Comparison of ENCODE assay signal across 22 cellular contexts in the genomic region with DNA sequence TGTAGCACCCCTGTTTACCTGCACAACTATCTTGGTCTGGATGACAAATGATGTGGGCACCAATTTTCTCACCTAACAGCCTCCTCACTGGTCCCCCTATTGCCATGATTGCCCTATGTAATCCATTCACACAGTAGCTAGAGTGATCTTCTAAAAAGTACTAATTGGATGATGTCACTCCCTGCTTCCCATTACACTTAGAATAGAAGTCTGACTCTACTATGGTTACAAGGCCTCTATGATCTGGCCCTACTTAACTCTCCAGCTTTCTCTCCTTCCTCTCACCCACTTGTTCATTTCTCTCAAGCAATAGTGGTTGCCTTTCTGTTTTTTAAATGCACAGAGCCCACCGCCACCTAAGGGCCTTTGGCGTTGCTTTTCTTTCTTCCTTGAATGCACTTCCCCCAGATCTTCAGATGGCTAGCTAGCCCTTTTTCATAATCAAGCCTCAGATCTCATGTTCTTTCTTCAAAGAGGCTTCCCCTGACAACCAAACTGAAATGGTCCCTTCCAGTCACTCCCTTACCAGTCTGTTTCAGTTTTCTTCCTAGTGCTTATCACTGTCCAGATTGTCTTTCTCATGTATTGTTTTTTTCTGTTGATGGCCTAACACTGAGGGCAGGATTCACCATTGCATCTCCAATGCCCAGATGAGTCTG. TPM values are rescaled to one million over a fixed set of nuclear protein-coding genes. Genes with fewer than 3 reads are reported as not detected.
DNase-seq lines count a peak whose midpoint lies in the region; ATAC-seq and TF ChIP-seq lines count a peak whose summit lies in the region.
"Had no signal": no experiment of that assay in that cellular context is flagged by ENCODE, and none has a peak within 500 bp of the region (broad histone marks: within the 10 kb centered on the region; RNA-seq: fewer than 3 reads in every experiment).

No MANE protein-coding gene starts in this region.

- H3K9me3 ChIP-seq in BLaER1 treated with 17β-estradiol and CSF1 and Interleukin-3, amounts not matched to agents 10 nM and 100 nM (replicated peaks in 1 of 11), result no peaks in the 10 kb centered on the region
- H3K9me3 ChIP-seq: HAP-1 had no signal

- H3K4me1 Mint-ChIP-seq in activated CD8-positive, alpha-beta T cell treated with anti-CD3 and anti-CD28 coated beads, Interleukin-2, amount 10 ng/mL, durations not matched to agents 7 days and 5 days (ENCODE audit: low read depth), result peaks cover 39% of the 10 kb centered on the region
- peaks cover 37% of the 10 kb centered on the region for H3K4me1 Mint-ChIP-seq in activated CD8-positive, alpha-beta T cell treated with anti-CD3 and anti-CD28 coated beads for 36 hours (ENCODE audit: low read depth)
- H3K4me1 Mint-ChIP-seq in activated T-helper 2 cell treated with anti-CD3 and anti-CD28 coated beads, Interferon-gamma antibody, Interleukin-2, Interleukin-4, amounts not matched to agents 10 μg/mL and 5 μg/mL and 100 μg/mL, durations not matched to agents 14 hours and 24 hours and 36 hours (ENCODE audit: low read depth), result peaks cover 15% of the 10 kb centered on the region
- H3K4me1 Mint-ChIP-seq in T-helper 2 cell treated with Interferon-gamma antibody and Interleukin-4, amounts not matched to agents 5 μg/mL and 100 μg/mL, for 36 hours (ENCODE audit: low read depth), result peaks cover 17% of the 10 kb centered on the region

- no peaks in the 10 kb centered on the region for H3K27me3 Mint-ChIP-seq in activated CD8-positive, alpha-beta T cell treated with anti-CD3 and anti-CD28 coated beads, Interleukin-2, amount 10 ng/mL, durations not matched to agents 7 days and 5 days (ENCODE audit: low read depth)
- H3K27me3 Mint-ChIP-seq in activated CD8-positive, alpha-beta T cell treated with anti-CD3 and anti-CD28 coated beads for 36 hours, result no peaks in the 10 kb centered on the region
- peaks cover 4% of the 10 kb centered on the region for H3K27me3 Mint-ChIP-seq in activated T-helper 2 cell treated with anti-CD3 and anti-CD28 coated beads, Interferon-gamma antibody, Interleukin-2, Interleukin-4, amounts not matched to agents 10 μg/mL and 5 μg/mL and 100 μg/mL, durations not matched to agents 14 hours and 24 hours and 36 hours (ENCODE audit: low read depth)
- H3K27me3 Mint-ChIP-seq in T-helper 2 cell treated with Interferon-gamma antibody and Interleukin-4, amounts not matched to agents 5 μg/mL and 100 μg/mL, for 36 hours (ENCODE audit: low read depth), result peaks cover 3% of the 10 kb centered on the region
- H3K27me3 Mint-ChIP-seq: CD4-positive, alpha-beta T cell had no signal

- H3K36me3 ChIP-seq in BLaER1 treated with 17β-estradiol and CSF1 and Interleukin-3, amounts not matched to agents 10 nM and 100 nM, result no peaks in the 10 kb centered on the region
- H3K36me3 ChIP-seq: HAP-1 had no signal

- CTCF ChIA-PET in activated CD8-positive, alpha-beta T cell treated with anti-CD3 and anti-CD28 coated beads, Interleukin-2, amount 10 ng/mL, durations not matched to agents 7 days and 5 days (lab: Charles Lee), result interaction anchor here (1.5 to 5.6 kb wide), 4 partner anchors 8 to 62 kb away, joined by 4 to 52 read pairs (median 10); no protein-coding TSS in a partner anchor
- CTCF ChIA-PET in activated CD8-positive, alpha-beta T cell treated with anti-CD3 and anti-CD28 coated beads for 36 hours (lab: Charles Lee), result interaction anchor here (1.0 to 4.9 kb wide), 5 partner anchors 9 to 61 kb away, joined by 4 to 41 read pairs (median 8); no protein-coding TSS in a partner anchor

- H3K4me2 ChIP-seq in BLaER1 treated with 17β-estradiol and CSF1 and Interleukin-3, amounts not matched to agents 10 nM and 100 nM, result peak overlapping the region in 9 of 11 experiments; percentile 12 to 86 (median 76); a peak in 16 of 22 replicates

- no peak overlapping the region for H3K9ac ChIP-seq in BLaER1 treated with 17β-estradiol and CSF1 and Interleukin-3, amounts not matched to agents 10 nM and 100 nM

- peaks cover 26 to 72% (median 70%) of the 10 kb centered on the region in 10 experiments for H3K4me1 ChIP-seq in BLaER1 treated with 17β-estradiol and CSF1 and Interleukin-3, amounts not matched to agents 10 nM and 100 nM
- H3K4me1 ChIP-seq: HAP-1 had no signal

- POLR2A ChIA-PET in activated CD8-positive, alpha-beta T cell treated with anti-CD3 and anti-CD28 coated beads, Interleukin-2, amount 10 ng/mL, durations not matched to agents 7 days and 5 days (lab: Charles Lee), result no interaction called here
- POLR2A ChIA-PET in activated CD8-positive, alpha-beta T cell treated with anti-CD3 and anti-CD28 coated beads for 36 hours (lab: Charles Lee), result interaction anchor here (0.9 to 1.2 kb wide), 3 partner anchors 20 to 65 kb away, joined by 3 to 4 read pairs (median 3); no protein-coding TSS in a partner anchor

- no peak overlapping the region for H3K4me3 ChIP-seq in BLaER1 treated with 17β-estradiol and CSF1 and Interleukin-3, amounts not matched to agents 10 nM and 100 nM
- H3K4me3 ChIP-seq: HAP-1 had no signal

- H3K9me3 Mint-ChIP-seq in activated CD8-positive, alpha-beta T cell treated with anti-CD3 and anti-CD28 coated beads, Interleukin-2, amount 10 ng/mL, durations not matched to agents 7 days and 5 days (ENCODE audit: insufficient read depth), result no peaks in the 10 kb centered on the region
- no peaks in the 10 kb centered on the region for H3K9me3 Mint-ChIP-seq in activated CD8-positive, alpha-beta T cell treated with anti-CD3 and anti-CD28 coated beads for 36 hours
- no peaks in the 10 kb centered on the region for H3K9me3 Mint-ChIP-seq in activated T-helper 2 cell treated with anti-CD3 and anti-CD28 coated beads, Interferon-gamma antibody, Interleukin-2, Interleukin-4, amounts not matched to agents 10 μg/mL and 5 μg/mL and 100 μg/mL, durations not matched to agents 14 hours and 24 hours and 36 hours
- H3K9me3 Mint-ChIP-seq in T-helper 2 cell treated with Interferon-gamma antibody and Interleukin-4, amounts not matched to agents 5 μg/mL and 100 μg/mL, for 36 hours, result no peaks in the 10 kb centered on the region
- H3K9me3 Mint-ChIP-seq: CD4-positive, alpha-beta T cell had no signal

- no peak for ATAC-seq in activated CD8-positive, alpha-beta T cell treated with anti-CD3 and anti-CD28 coated beads, Interleukin-2, amount 10 ng/mL, durations not matched to agents 7 days and 5 days
- no peak for ATAC-seq in activated CD8-positive, alpha-beta T cell treated with anti-CD3 and anti-CD28 coated beads for 36 hours
- no peak for ATAC-seq in HG03378 (IDR thresholded peaks at IDR 0.05; ENCODE audit: unreplicated experiment)
- ATAC-seq: Panc1 had no signal

- peaks cover 0 to 8% (median 0%) of the 10 kb centered on the region in 11 experiments; a peak in 2 of 22 replicates for H4K20me1 ChIP-seq in BLaER1 treated with 17β-estradiol and CSF1 and Interleukin-3, amounts not matched to agents 10 nM and 100 nM

- no peak for DNase-seq in activated CD8-positive, alpha-beta T cell treated with anti-CD3 and anti-CD28 coated beads, Interleukin-2, amount 10 ng/mL, durations not matched to agents 7 days and 5 days
- DNase-seq in activated CD8-positive, alpha-beta T cell treated with anti-CD3 and anti-CD28 coated beads for 36 hours, result no peak
- DNase-seq in activated T-helper 2 cell treated with anti-CD3 and anti-CD28 coated beads, Interferon-gamma antibody, Interleukin-2, Interleukin-4, amounts not matched to agents 10 μg/mL and 5 μg/mL and 100 μg/mL, durations not matched to agents 14 hours and 24 hours and 36 hours (ENCODE audit: low spot score), result peak; percentile 0
- DNase-seq in myocyte (ENCODE audit: low read depth) (peak; percentile 20), mesenteric fat pad (ENCODE audit: low spot score) (no peak)
- no peak for DNase-seq in T-helper 2 cell treated with Interferon-gamma antibody and Interleukin-4, amounts not matched to agents 5 μg/mL and 100 μg/mL, for 36 hours (ENCODE audit: low spot score)
- DNase-seq: 8988T; ACHN; CD4-positive, alpha-beta T cell; GOT3; IMR-90; NCI-H1092; NCI-H1417 treated with DMSO at 0.1 percent for 48 hours; NCI-H1694 treated with DMSO at 0.1 percent for 48 hours; NCI-H2081; NCI-H2227 treated with DMSO at 0.1 percent for 48 hours; NCI-H69; SHP77 treated with DMSO at 0.1 percent for 48 hours had no signal

- H3K27ac Mint-ChIP-seq in activated CD8-positive, alpha-beta T cell treated with anti-CD3 and anti-CD28 coated beads, Interleukin-2, amount 10 ng/mL, durations not matched to agents 7 days and 5 days, result peak overlapping the region; percentile 1
- H3K27ac Mint-ChIP-seq in activated CD8-positive, alpha-beta T cell treated with anti-CD3 and anti-CD28 coated beads for 36 hours, result no peak overlapping the region
- H3K27ac Mint-ChIP-seq in activated T-helper 2 cell treated with anti-CD3 and anti-CD28 coated beads, Interferon-gamma antibody, Interleukin-2, Interleukin-4, amounts not matched to agents 10 μg/mL and 5 μg/mL and 100 μg/mL, durations not matched to agents 14 hours and 24 hours and 36 hours, result no peak overlapping the region
- H3K27ac Mint-ChIP-seq in T-helper 2 cell treated with Interferon-gamma antibody and Interleukin-4, amounts not matched to agents 5 μg/mL and 100 μg/mL, for 36 hours, result no peak overlapping the region
- H3K27ac Mint-ChIP-seq: CD4-positive, alpha-beta T cell had no signal

- no peaks in the 10 kb centered on the region for H3K27me3 ChIP-seq in BLaER1 treated with 17β-estradiol and CSF1 and Interleukin-3, amounts not matched to agents 10 nM and 100 nM

- no peak overlapping the region for H3K27ac ChIP-seq in BLaER1 treated with 17β-estradiol and CSF1 and Interleukin-3, amounts not matched to agents 10 nM and 100 nM

- no peaks in the 10 kb centered on the region for H3K36me3 Mint-ChIP-seq in activated CD8-positive, alpha-beta T cell treated with anti-CD3 and anti-CD28 coated beads, Interleukin-2, amount 10 ng/mL, durations not matched to agents 7 days and 5 days (ENCODE audit: low read depth)
- H3K36me3 Mint-ChIP-seq in activated CD8-positive, alpha-beta T cell treated with anti-CD3 and anti-CD28 coated beads for 36 hours (ENCODE audit: low read depth), result no peaks in the 10 kb centered on the region
- H3K36me3 Mint-ChIP-seq in activated T-helper 2 cell treated with anti-CD3 and anti-CD28 coated beads, Interferon-gamma antibody, Interleukin-2, Interleukin-4, amounts not matched to agents 10 μg/mL and 5 μg/mL and 100 μg/mL, durations not matched to agents 14 hours and 24 hours and 36 hours (ENCODE audit: low read depth), result no peaks in the 10 kb centered on the region
- H3K36me3 Mint-ChIP-seq in T-helper 2 cell treated with Interferon-gamma antibody and Interleukin-4, amounts not matched to agents 5 μg/mL and 100 μg/mL, for 36 hours (ENCODE audit: low read depth), result no peaks in the 10 kb centered on the region

- TF ChIP-seq CTCF in activated CD8-positive, alpha-beta T cell treated with anti-CD3 and anti-CD28 coated beads for 36 hours (IDR thresholded peaks at IDR 0.05), result no peak

- intact Hi-C loops in activated CD8-positive, alpha-beta T cell treated with anti-CD3 and anti-CD28 coated beads for 36 hours (cut with micrococcal nuclease), result no loop called here
- intact Hi-C loops in activated T-helper 2 cell treated with anti-CD3 and anti-CD28 coated beads, Interferon-gamma antibody, Interleukin-2, Interleukin-4, amounts not matched to agents 10 μg/mL and 5 μg/mL and 100 μg/mL, durations not matched to agents 14 hours and 24 hours and 36 hours (cut with micrococcal nuclease), result no loop called here

- no peak overlapping the region for H3K4me3 Mint-ChIP-seq in activated CD8-positive, alpha-beta T cell treated with anti-CD3 and anti-CD28 coated beads, Interleukin-2, amount 10 ng/mL, durations not matched to agents 7 days and 5 days
- no peak overlapping the region for H3K4me3 Mint-ChIP-seq in activated CD8-positive, alpha-beta T cell treated with anti-CD3 and anti-CD28 coated beads for 36 hours
- H3K4me3 Mint-ChIP-seq in activated T-helper 2 cell treated with anti-CD3 and anti-CD28 coated beads, Interferon-gamma antibody, Interleukin-2, Interleukin-4, amounts not matched to agents 10 μg/mL and 5 μg/mL and 100 μg/mL, durations not matched to agents 14 hours and 24 hours and 36 hours (ENCODE audit: low read depth), result no peak overlapping the region
- no peak overlapping the region for H3K4me3 Mint-ChIP-seq in T-helper 2 cell treated with Interferon-gamma antibody and Interleukin-4, amounts not matched to agents 5 μg/mL and 100 μg/mL, for 36 hours
- H3K4me3 Mint-ChIP-seq: CD4-positive, alpha-beta T cell had no signal

RNA-seq across cellular contexts. Expression of a gene that starts 8.7 kb away (rescaled TPM):
- 1 to 10 TPM; 2.4 to 2.7 TPM for total RNA-seq in activated CD8-positive, alpha-beta T cell treated with anti-CD3 and anti-CD28 coated beads, Interleukin-2, amount 10 ng/mL, durations not matched to agents 7 days and 5 days
- 1 to 10 TPM; 1.3 to 1.5 TPM for total RNA-seq in activated CD8-positive, alpha-beta T cell treated with anti-CD3 and anti-CD28 coated beads for 36 hours
- 2.2 and 2.3 TPM in 2 replicates for total RNA-seq in activated T-helper 2 cell treated with anti-CD3 and anti-CD28 coated beads, Interferon-gamma antibody, Interleukin-2, Interleukin-4, amounts not matched to agents 10 μg/mL and 5 μg/mL and 100 μg/mL, durations not matched to agents 14 hours and 24 hours and 36 hours
- total RNA-seq in myocyte, result 8.1 and 10.4 TPM in 2 replicates
- 6.2 TPM for polyA plus RNA-seq in myocyte (2012)
- 13.3 TPM for total RNA-seq in mesenteric fat pad

RNA-seq across cellular contexts. Expression of a gene that starts 20.5 kb away (rescaled TPM):
- total RNA-seq in activated CD8-positive, alpha-beta T cell treated with anti-CD3 and anti-CD28 coated beads, Interleukin-2, amount 10 ng/mL, durations not matched to agents 7 days and 5 days, result 10 to 100 TPM; 12.5 to 13.4 TPM
- 1 to 10 TPM; 8.2 to 9.2 TPM for total RNA-seq in activated CD8-positive, alpha-beta T cell treated with anti-CD3 and anti-CD28 coated beads for 36 hours
- 10.8 and 11.0 TPM in 2 replicates for total RNA-seq in activated T-helper 2 cell treated with anti-CD3 and anti-CD28 coated beads, Interferon-gamma antibody, Interleukin-2, Interleukin-4, amounts not matched to agents 10 μg/mL and 5 μg/mL and 100 μg/mL, durations not matched to agents 14 hours and 24 hours and 36 hours
- total RNA-seq in myocyte (18.0 and 18.3 TPM in 2 replicates), mesenteric fat pad (23.5 TPM)
- polyA plus RNA-seq in myocyte (2012), result 8.5 TPM

RNA-seq across cellular contexts. Expression of a gene that starts 40.6 kb away (rescaled TPM):
- 10 to 100 TPM; 10.5 to 12.2 TPM for total RNA-seq in activated CD8-positive, alpha-beta T cell treated with anti-CD3 and anti-CD28 coated beads, Interleukin-2, amount 10 ng/mL, durations not matched to agents 7 days and 5 days
- 10 to 100 TPM; 15.8 to 18.5 TPM for total RNA-seq in activated CD8-positive, alpha-beta T cell treated with anti-CD3 and anti-CD28 coated beads for 36 hours
- total RNA-seq in activated T-helper 2 cell treated with anti-CD3 and anti-CD28 coated beads, Interferon-gamma antibody, Interleukin-2, Interleukin-4, amounts not matched to agents 10 μg/mL and 5 μg/mL and 100 μg/mL, durations not matched to agents 14 hours and 24 hours and 36 hours, result 9.2 and 11.3 TPM in 2 replicates
- total RNA-seq in myocyte, result 15.9 and 27.9 TPM in 2 replicates
- polyA plus RNA-seq in myocyte (2012), result 30.1 TPM
- total RNA-seq in mesenteric fat pad, result 104 TPM

Comparison
In these comparisons a context has a peak if more than half of its experiments do, and no peak if none do; other contexts are left out.
1. DNase-seq: peak in activated T-helper 2 cell treated with anti-CD3 and anti-CD28 coated beads, Interferon-gamma antibody, Interleukin-2, Interleukin-4, amounts not matched to agents 10 μg/mL and 5 μg/mL and 100 μg/mL, durations not matched to agents 14 hours and 24 hours and 36 hours (single experiment) and myocyte (single experiment); none in activated CD8-positive, alpha-beta T cell treated with anti-CD3 and anti-CD28 coated beads, Interleukin-2, amount 10 ng/mL, durations not matched to agents 7 days and 5 days (single experiment), activated CD8-positive, alpha-beta T cell treated with anti-CD3 and anti-CD28 coated beads for 36 hours (single experiment), T-helper 2 cell treated with Interferon-gamma antibody and Interleukin-4, amounts not matched to agents 5 μg/mL and 100 μg/mL, for 36 hours (single experiment) and mesenteric fat pad (single experiment).